10 cellular contexts compared by ENCODE assay signal in the genomic region with DNA sequence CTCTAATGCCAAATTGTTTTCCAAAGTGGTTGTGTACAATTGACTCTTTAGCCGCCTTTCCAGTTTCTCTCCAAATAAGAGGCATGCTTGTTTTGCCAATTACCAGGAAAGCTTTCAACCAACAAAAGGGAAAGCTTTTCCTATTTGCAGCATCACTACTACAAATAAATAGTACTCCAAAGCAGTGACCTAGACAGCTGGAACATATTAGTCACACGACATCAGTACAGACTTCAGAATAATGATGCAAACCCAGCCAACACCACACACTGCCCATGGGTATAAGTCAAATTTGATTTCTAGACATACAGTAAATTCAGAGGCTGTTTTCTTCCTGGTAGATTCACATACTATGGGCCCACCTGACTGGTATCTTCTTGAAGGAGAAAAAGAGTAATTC. TPM values are rescaled to one million over a fixed set of nuclear protein-coding genes. Genes with fewer than 3 reads are reported as not detected.
DNase-seq lines count a peak whose midpoint lies in the region; TF ChIP-seq lines count a peak whose summit lies in the region.
"Had no signal": no experiment of that assay in that cellular context is flagged by ENCODE, and none has a peak within 500 bp of the region (broad histone marks: within the 10 kb centered on the region; RNA-seq: fewer than 3 reads in every experiment).

No MANE protein-coding gene starts in this region.

- DNase-seq in AG08395 (ENCODE audit: low spot score) (peak; percentile 63), HFFc6 (peak; percentile 76), amniotic epithelial cell (ENCODE audit: low read depth) (peak; percentile 58), foreskin melanocyte (peak; percentile 56), NCI-H187 (lab: John Stamatoyannopoulos, UW) (no peak), NCI-H1417 treated with DMSO at 0.1 percent for 48 hours (lab: John Stamatoyannopoulos, UW) (no peak), iPS-NIHi11 (ENCODE audit: low spot score) (no peak)
- DNase-seq in activated T-cell treated with anti-CD3 and anti-CD28 coated beads, Interleukin-2, amount 50 U/mL, for 48 hours, result no peak
- DNase-seq: upper lobe of left lung had no signal

- no peak overlapping the region for H3K4me3 Mint-ChIP-seq in HFFc6
- H3K4me3 Mint-ChIP-seq: central memory CD8-positive, alpha-beta T cell had no signal

- H3K4me1 Mint-ChIP-seq in HFFc6 (ENCODE audit: low read depth), result peaks cover 29% of the 10 kb centered on the region

- H3K9me3 Mint-ChIP-seq in HFFc6, result no peaks in the 10 kb centered on the region
- H3K9me3 Mint-ChIP-seq: central memory CD8-positive, alpha-beta T cell had no signal

- peak overlapping the region; percentile 47 for H3K27ac Mint-ChIP-seq in HFFc6

- no peak for TF ChIP-seq CTCF in HFFc6 (IDR thresholded peaks at IDR 0.05)

- H3K27me3 Mint-ChIP-seq in HFFc6 (ENCODE audit: insufficient read depth), result no peaks in the 10 kb centered on the region
- H3K27me3 Mint-ChIP-seq: central memory CD8-positive, alpha-beta T cell had no signal

- H3K36me3 Mint-ChIP-seq in HFFc6 (ENCODE audit: low read depth), result no peaks in the 10 kb centered on the region; the same call in 1 of the 2 replicates

RNA-seq across cellular contexts. Expression of a gene that starts 29.7 kb away (rescaled TPM):
- 10 to 100 TPM; 19.6 to 27.5 (median 24.6) TPM for total RNA-seq in HFFc6 (2021; fragmentation: NEBNext Ultra II Directional; extraction: Animal tissue kit (Norgen Biotek cat#: 25700))

Comparison
In these comparisons a context has a peak if more than half of its experiments do, and no peak if none do; other contexts are left out.
1. DNase-seq: peak in AG08395 (single experiment), HFFc6 (single experiment), amniotic epithelial cell (single experiment) and foreskin melanocyte (single experiment); none in NCI-H187 (0 of 2), activated T-cell treated with anti-CD3 and anti-CD28 coated beads, Interleukin-2, amount 50 U/mL, for 48 hours (0 of 2), NCI-H1417 treated with DMSO at 0.1 percent for 48 hours (single experiment) and iPS-NIHi11 (single experiment).